ENCODE assay signal across 1 cellular context in genomic region chr20:11338506-11339306, GRCh38.
TF ChIP-seq lines count a peak whose summit lies in the region.

No MANE protein-coding gene starts in this region.

TF ChIP-seq in WTC11, 78 proteins besides CTCF, POLR2A, EP300 and RAD21 (continued from another document):
- TF ChIP-seq FOXK1 (CRISPR knock-in tag; IDR thresholded peaks at IDR 0.05) (no peak), FOXP1 (CRISPR knock-in tag; IDR thresholded peaks at IDR 0.05; ENCODE audit: borderline replicate concordance) (no peak)
TF ChIP-seq in WTC11: peak in this region for 1.
